Comparison of ENCODE assay signal across 29 cellular contexts in genomic region chr18:42814618-42815017, GRCh38.
"Had no signal": no experiment of that assay in that cellular context is flagged by ENCODE, and none has a peak within 500 bp of the region (broad histone marks: within the 10 kb centered on the region; RNA-seq: fewer than 3 reads in every experiment).

No MANE protein-coding gene starts in this region.

- H3K27ac ChIP-seq: VCaP had no signal

- DNase-seq: activated B cell treated with CpG ODN at 0.5 μM for 24 hours; activated CD4-positive, alpha-beta memory T cell treated with anti-CD3 and anti-CD28 coated beads, Interleukin-2, amount 10 ng/mL, durations not matched to agents 7 days and 5 days; activated CD4-positive, alpha-beta T cell treated with anti-CD3 and anti-CD28 coated beads for 1 hour; activated CD4-positive, alpha-beta T cell treated with anti-CD3 and anti-CD28 coated beads for 48 hours; activated CD8-positive, alpha-beta memory T cell treated with anti-CD3 and anti-CD28 coated beads for 24 hours; activated CD8-positive, alpha-beta memory T cell treated with anti-CD3 and anti-CD28 coated beads, Interleukin-2, amount 10 ng/mL, durations not matched to agents 7 days and 5 days; activated CD8-positive, alpha-beta memory T cell treated with anti-CD3 and anti-CD28 coated beads, Interleukin-2, amount 50 U/mL, for 48 hours; activated effector memory CD4-positive, alpha-beta T cell treated with Interleukin-2 at 50 U/mL for 16 hours; activated naive CD4-positive, alpha-beta T cell treated with anti-CD3 and anti-CD28 coated beads, Interleukin-2, amount 10 ng/mL, durations not matched to agents 7 days and 5 days; activated naive CD8-positive, alpha-beta T cell treated with anti-CD3 and anti-CD28 coated beads, Interleukin-2, amount 50 U/mL, for 24 hours; activated T-cell treated with anti-CD3 and anti-CD28 coated beads, Interleukin-2, amount 50 U/mL, for 48 hours; anterior cingulate cortex; caudate nucleus; cerebellar nuclear complex; Karpas-422; KBM-7; NCI-H1092; NCI-H1436 treated with DMSO at 0.1 percent for 48 hours; NCI-H1694 treated with DMSO at 0.1 percent for 48 hours; NCI-H2029; NCI-H345; NCI-H524 treated with DMSO at 0.1 percent for 48 hours; NCI-H748 treated with DMSO at 0.1 percent for 48 hours; Right ventricle myocardium superior; SW 1271; T-helper 1 cell; T-helper 2 cell; T-helper 9 cell had no signal
